ENCODE assay signal across 1 cellular context in genomic region chr11:67347964-67348749, GRCh38.
TF ChIP-seq lines count a peak whose summit lies in the region.

No MANE protein-coding gene starts in this region.

TF ChIP-seq in GM23338, 12 proteins besides CTCF, POLR2A, EP300 and RAD21 (continued from another document):
- TF ChIP-seq ZNF462 (CRISPR knock-in tag; IDR thresholded peaks at IDR 0.05) (no peak), POLR2AphosphoS5 (IDR thresholded peaks at IDR 0.05; ENCODE audit: low read depth) (no peak), ZNF331 (CRISPR knock-in tag; IDR thresholded peaks at IDR 0.05; ENCODE audit: low read depth) (no peak), STAT1 (IDR thresholded peaks at IDR 0.05; ENCODE audit: unreplicated experiment) (no peak), CREB1 (CRISPR knock-in tag; IDR thresholded peaks at IDR 0.05; ENCODE audit: low read depth) (no peak), JUNB (IDR thresholded peaks at IDR 0.05; ENCODE audit: unreplicated experiment) (no peak), ETS1 (IDR thresholded peaks at IDR 0.05) (no peak)
